Comparison of ENCODE assay signal across 8 cellular contexts in genomic region chr1:2133039-2133878, GRCh38.
A peak's percentile ranks its signal among the peaks of the same experiment; 100 is the strongest.
DNase-seq lines count a peak whose midpoint lies in the region; ATAC-seq and TF ChIP-seq lines count a peak whose summit lies in the region.

No MANE protein-coding gene starts in this region.

- no peaks in the 10 kb centered on the region for H3K36me3 Mint-ChIP-seq in activated T-cell treated with anti-CD3 and anti-CD28 coated beads, Interleukin-2, amount 50 U/mL, for 4 hours (ENCODE audit: insufficient read depth)

- H3K27me3 Mint-ChIP-seq in activated T-cell treated with anti-CD3 and anti-CD28 coated beads, Interleukin-2, amount 50 U/mL, for 4 hours (ENCODE audit: low read depth), result no peaks in the 10 kb centered on the region

- CTCF ChIA-PET in PC-9 (lab: Charles Lee), result interaction anchor here (1.1 kb wide), 1 partner anchor 224 kb away, joined by 3 read pairs; no protein-coding TSS in a partner anchor

- peak overlapping the region; percentile 66 for H2AFZ ChIP-seq in PC-9

- no peaks in the 10 kb centered on the region for H3K79me2 ChIP-seq in PC-9 (ENCODE audit: low read depth)

- WGBS in esophagus muscularis mucosa, result 2% methylated on average over 42 of the region's 63 CpGs

- no peaks in the 10 kb centered on the region for H3K36me3 ChIP-seq in BE2C
- H3K36me3 ChIP-seq in PC-9 (ENCODE audit: low read depth), result no peaks in the 10 kb centered on the region
- no peaks in the 10 kb centered on the region for H3K36me3 ChIP-seq in esophagus muscularis mucosa
- H3K36me3 ChIP-seq in muscle layer of duodenum (ENCODE audit: control insufficient read depth in 1 of 2, insufficient read depth in 2 of 2, low read length in 2 of 2), result no peaks in the 10 kb centered on the region

- H3K4me2 ChIP-seq in PC-9, result peak overlapping the region; percentile 99

- peak; percentile 48 for TF ChIP-seq POLR2A in esophagus muscularis mucosa (IDR thresholded peaks at IDR 0.05; ENCODE audit: low read depth)

- peak overlapping the region; percentile 62 for H3K4me3 ChIP-seq in BE2C (ENCODE audit: low read depth, low read length)
- H3K4me3 ChIP-seq in PC-9, result peak overlapping the region; percentile 65
- H3K4me3 ChIP-seq in esophagus muscularis mucosa, result peak overlapping the region; percentile 51 to 59 (median 55)
- H3K4me3 ChIP-seq in muscle layer of duodenum (ENCODE audit: low read depth in 1 of 2, low read length in 2 of 2), result peak overlapping the region; percentile 57 to 62

- BruUV-seq in PC-9 (replicated peaks; lab: Mats Ljungman, UMichigan), result no TSS peak

- no peaks in the 10 kb centered on the region for H3K9me3 Mint-ChIP-seq in activated T-cell treated with anti-CD3 and anti-CD28 coated beads, Interleukin-2, amount 50 U/mL, for 4 hours

- H3K27me3 ChIP-seq in BE2C, result no peaks in the 10 kb centered on the region
- H3K27me3 ChIP-seq in PC-9 (ENCODE audit: insufficient read depth, low read depth), result no peaks in the 10 kb centered on the region
- no peaks in the 10 kb centered on the region for H3K27me3 ChIP-seq in esophagus muscularis mucosa
- no peaks in the 10 kb centered on the region for H3K27me3 ChIP-seq in muscle layer of duodenum (ENCODE audit: low read depth, low read length)

- H3K9me2 ChIP-seq in PC-9 (ENCODE audit: insufficient read depth), result no peaks in the 10 kb centered on the region

- H3K9me3 ChIP-seq in BE2C (no peaks in the 10 kb centered on the region), PC-9 (ENCODE audit: insufficient read depth, low read depth) (no peaks in the 10 kb centered on the region), esophagus muscularis mucosa (no peaks in the 10 kb centered on the region), muscle layer of duodenum (ENCODE audit: control insufficient read depth in 1 of 2, low read length in 2 of 2) (no peaks in the 10 kb centered on the region)

- H3K4me3 Mint-ChIP-seq in activated T-cell treated with anti-CD3 and anti-CD28 coated beads, Interleukin-2, amount 50 U/mL, for 4 hours, result peak overlapping the region; percentile 78

- DNase-seq in BE2C (peak; percentile 99), PC-9 (peak; percentile 77 to 97), esophagus muscularis mucosa (ENCODE audit: extremely low spot score) (peak; percentile 99)
- DNase-seq in activated T-cell treated with anti-CD3 and anti-CD28 coated beads, Interleukin-2, amount 50 U/mL, for 4 hours, result peak; percentile 95
- DNase-seq in stimulated activated CD8-positive, alpha-beta memory T cell treated with anti-CD3 and anti-CD28 coated beads, Interleukin-7, amount 100 ng/mL, for 1 hour (ENCODE audit: low read depth in 2 of 2), result peak; percentile 88 to 93

- ATAC-seq in GM19452 (IDR thresholded peaks at IDR 0.05; ENCODE audit: unreplicated experiment), result peak; percentile 81
- ATAC-seq in HG03565 (IDR thresholded peaks at IDR 0.05; ENCODE audit: unreplicated experiment), result peak; percentile 76
- peak; percentile 93 for ATAC-seq in activated T-cell treated with anti-CD3 and anti-CD28 coated beads, Interleukin-2, amount 50 U/mL, for 4 hours

- H4K20me1 ChIP-seq in PC-9 (ENCODE audit: insufficient read depth), result 0 out of 2 replicates have a peak, but pooled peaks cover 8% of the 10 kb centered on the region

- TF ChIP-seq CTCF in BE2C (IDR thresholded peaks at IDR 0.05; ENCODE audit: low read depth, low read length) (no peak), PC-9 (conservative IDR thresholded peaks at IDR 0.05) (no peak), esophagus muscularis mucosa (IDR thresholded peaks at IDR 0.05) (peak in 1 of 3 experiments; percentile 6)

- peaks cover 53% of the 10 kb centered on the region for H3F3A ChIP-seq in PC-9 (ENCODE audit: insufficient read depth, low read depth)

- intact Hi-C loops in PC-9 (cut with micrococcal nuclease; ENCODE audit: unreplicated experiment), result no loop called here
- intact Hi-C loops in esophagus muscularis mucosa (cut with DNase I), result loop anchor here (2.0 kb wide), 1 partner anchor 258 kb away; the partner anchor contains the start of genes MORN1 and RER1

- H3K27ac ChIP-seq in PC-9, result peak overlapping the region; percentile 67
- peak overlapping the region; percentile 89 to 95 (median 92) for H3K27ac ChIP-seq in esophagus muscularis mucosa (replicated peaks in 1 of 4)
- H3K27ac ChIP-seq in muscle layer of duodenum (ENCODE audit: low read length), result peak overlapping the region; percentile 90

- peaks cover 18% of the 10 kb centered on the region for H3K4me1 Mint-ChIP-seq in activated T-cell treated with anti-CD3 and anti-CD28 coated beads, Interleukin-2, amount 50 U/mL, for 4 hours (ENCODE audit: low read depth)

- POLR2A ChIA-PET in PC-9 (lab: Charles Lee; ENCODE audit: unreplicated experiment), result interaction anchor here (0.5 to 0.6 kb wide), 2 partner anchors 94 to 164 kb away, joined by 3 to 5 read pairs; no protein-coding TSS in a partner anchor

- peaks cover 17% of the 10 kb centered on the region for H3K4me1 ChIP-seq in BE2C
- H3K4me1 ChIP-seq in PC-9 (replicated peaks; ENCODE audit: insufficient read depth), result peaks cover 47% of the 10 kb centered on the region
- peaks cover 27 to 35% (median 33%) of the 10 kb centered on the region in 4 donors for H3K4me1 ChIP-seq in esophagus muscularis mucosa
- H3K4me1 ChIP-seq in muscle layer of duodenum (ENCODE audit: control insufficient read depth in 1 of 2, insufficient read depth in 2 of 2, low read length in 2 of 2), result peaks cover 5 to 12% of the 10 kb centered on the region in 2 donors

- TF ChIP-seq EP300 in esophagus muscularis mucosa (IDR thresholded peaks at IDR 0.05), result no peak

Comparison
In these comparisons a context has a peak if more than half of its experiments do, and no peak if none do; other contexts are left out.
1. Peak in every context shown above with its lines: DNase-seq, ATAC-seq, H3K4me3 ChIP-seq and H3K27ac ChIP-seq.